In the genomic region with DNA sequence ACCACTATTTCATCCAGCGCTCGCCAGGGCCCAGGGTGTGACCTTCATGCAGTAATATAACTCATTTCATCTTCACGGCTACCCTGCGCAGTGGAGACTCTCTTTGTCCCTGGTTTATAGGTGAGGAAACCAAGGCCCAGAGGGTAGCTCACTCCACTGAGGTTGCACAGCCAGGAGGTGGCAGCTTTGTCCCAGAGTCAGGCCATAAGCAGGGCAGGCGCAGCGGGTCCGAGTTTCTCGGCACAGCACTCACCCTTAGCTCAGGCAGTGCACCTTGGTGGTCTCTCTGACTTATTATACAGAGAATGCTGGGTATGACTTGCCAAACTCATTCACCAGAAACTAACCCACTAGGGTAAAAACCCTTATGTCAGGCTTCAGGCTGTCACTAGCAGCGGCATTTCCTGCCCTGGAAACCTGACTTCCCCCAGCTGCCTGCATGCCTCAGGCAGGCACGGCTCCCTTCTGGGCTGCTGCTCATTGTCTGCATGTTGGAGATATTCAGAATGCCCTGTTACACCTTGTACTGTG, we compare ENCODE assay signal across 1 cellular context.
TF ChIP-seq lines count a peak whose summit lies in the region.

No MANE protein-coding gene starts in this region.

TF ChIP-seq in SK-N-SH, 30 proteins besides CTCF, POLR2A, EP300 and RAD21:
- TF ChIP-seq POLR2AphosphoS5 (IDR thresholded peaks at IDR 0.05; ENCODE audit: low read depth, low read length) (no peak), NFIC (IDR thresholded peaks at IDR 0.05; ENCODE audit: borderline replicate concordance) (no peak), TCF12 (IDR thresholded peaks at IDR 0.05) (no peak), RFX5 (IDR thresholded peaks at IDR 0.05; ENCODE audit: low read length) (no peak), SMC3 (IDR thresholded peaks at IDR 0.05; ENCODE audit: low read depth, low read length) (no peak), ELF1 (IDR thresholded peaks at IDR 0.05) (no peak), MXI1 (IDR thresholded peaks at IDR 0.05; ENCODE audit: low read depth, low read length) (no peak)
- TF ChIP-seq, protein P1, sequence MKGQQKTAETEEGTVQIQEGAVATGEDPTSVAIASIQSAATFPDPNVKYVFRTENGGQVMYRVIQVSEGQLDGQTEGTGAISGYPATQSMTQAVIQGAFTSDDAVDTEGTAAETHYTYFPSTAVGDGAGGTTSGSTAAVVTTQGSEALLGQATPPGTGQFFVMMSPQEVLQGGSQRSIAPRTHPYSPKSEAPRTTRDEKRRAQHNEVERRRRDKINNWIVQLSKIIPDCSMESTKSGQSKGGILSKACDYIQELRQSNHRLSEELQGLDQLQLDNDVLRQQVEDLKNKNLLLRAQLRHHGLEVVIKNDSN (IDR thresholded peaks at IDR 0.05; ENCODE audit: borderline replicate concordance, low read depth), result no peak
- TF ChIP-seq, protein P2, sequence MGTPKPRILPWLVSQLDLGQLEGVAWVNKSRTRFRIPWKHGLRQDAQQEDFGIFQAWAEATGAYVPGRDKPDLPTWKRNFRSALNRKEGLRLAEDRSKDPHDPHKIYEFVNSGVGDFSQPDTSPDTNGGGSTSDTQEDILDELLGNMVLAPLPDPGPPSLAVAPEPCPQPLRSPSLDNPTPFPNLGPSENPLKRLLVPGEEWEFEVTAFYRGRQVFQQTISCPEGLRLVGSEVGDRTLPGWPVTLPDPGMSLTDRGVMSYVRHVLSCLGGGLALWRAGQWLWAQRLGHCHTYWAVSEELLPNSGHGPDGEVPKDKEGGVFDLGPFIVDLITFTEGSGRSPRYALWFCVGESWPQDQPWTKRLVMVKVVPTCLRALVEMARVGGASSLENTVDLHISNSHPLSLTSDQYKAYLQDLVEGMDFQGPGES (IDR thresholded peaks at IDR 0.05; ENCODE audit: low read depth, low read length), result no peak
